Comparison of ENCODE assay signal across 8 cellular contexts in the genomic region with DNA sequence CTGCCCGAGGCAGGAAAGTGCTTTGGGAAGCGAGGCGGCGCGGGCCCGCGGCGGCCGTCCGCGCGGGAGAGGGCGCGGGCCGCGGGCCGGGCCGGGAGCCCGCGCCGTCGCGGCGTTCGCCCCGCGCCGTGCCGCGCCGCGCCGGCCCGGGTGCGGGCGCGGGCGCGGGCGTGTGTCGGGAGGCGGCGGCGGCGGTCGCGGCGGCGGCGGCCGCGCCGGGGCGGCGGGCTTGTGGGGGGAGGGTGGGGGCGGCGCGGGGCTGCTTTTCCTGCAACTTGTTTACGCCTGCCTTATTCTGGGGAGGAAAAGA.
DNase-seq lines count a peak whose midpoint lies in the region; ATAC-seq and TF ChIP-seq lines count a peak whose summit lies in the region.

No MANE protein-coding gene starts in this region.

- H3K27me3 Mint-ChIP-seq in central memory CD8-positive, alpha-beta T cell: no peaks in the 10 kb centered on the region

- no peaks in the 10 kb centered on the region for H3K9me3 Mint-ChIP-seq in central memory CD8-positive, alpha-beta T cell

- DNase-seq in AG10803 (ENCODE audit: low read depth) (no peak), NCI-H1417 (lab: John Stamatoyannopoulos, UW) (no peak)
- DNase-seq in central memory CD8-positive, alpha-beta T cell (ENCODE audit: low spot score in 2 of 2): no peak
- no peak for DNase-seq in stimulated activated CD4-positive, alpha-beta T cell treated with anti-CD3 and anti-CD28 coated beads, Interleukin-4, amount 100 ng/mL, for 24 hours
- no peak for DNase-seq in stimulated activated CD4-positive, alpha-beta T cell treated with anti-CD3 and anti-CD28 coated beads, Interleukin-1b, Interleukin-23, amount 100 ng/mL, for 48 hours

- H3K27me3 ChIP-seq in mucosa of stomach (ENCODE audit: control insufficient read depth, insufficient read depth, low read length): no peaks in the 10 kb centered on the region

- ATAC-seq in HG03571 (IDR thresholded peaks at IDR 0.05; ENCODE audit: unreplicated experiment): peak; percentile 8
- no peak for ATAC-seq in central memory CD8-positive, alpha-beta T cell (replicated peaks; ENCODE audit: extremely low read depth, poor library complexity, severe bottlenecking)
- no peak for ATAC-seq in HG02840 (IDR thresholded peaks at IDR 0.05; ENCODE audit: low FRiP score, unreplicated experiment)

- no peak for TF ChIP-seq CTCF in AG10803 (conservative IDR thresholded peaks at IDR 0.05; ENCODE audit: low read length)

- peak overlapping the region; percentile 99 for H3K27ac Mint-ChIP-seq in central memory CD8-positive, alpha-beta T cell (ENCODE audit: low read depth)

- H3K9me3 ChIP-seq in mucosa of stomach (ENCODE audit: control insufficient read depth, low read length): no peaks in the 10 kb centered on the region

- H3K36me3 ChIP-seq in mucosa of stomach (ENCODE audit: control insufficient read depth, insufficient read depth, low read length): no peaks in the 10 kb centered on the region

- H3K4me3 Mint-ChIP-seq in central memory CD8-positive, alpha-beta T cell: peak overlapping the region; percentile 100

- H3K4me3 ChIP-seq in AG10803 (ENCODE audit: low read length) (peak overlapping the region; percentile 82), mucosa of stomach (ENCODE audit: low read length) (no peak overlapping the region)

- peaks cover 17% of the 10 kb centered on the region for H3K4me1 Mint-ChIP-seq in central memory CD8-positive, alpha-beta T cell

- peaks cover 19% of the 10 kb centered on the region for H3K36me3 Mint-ChIP-seq in central memory CD8-positive, alpha-beta T cell (ENCODE audit: insufficient read depth)

- H3K9ac ChIP-seq in mucosa of stomach (ENCODE audit: low read length): peak overlapping the region; percentile 69

- H3K4me1 ChIP-seq in mucosa of stomach (ENCODE audit: control insufficient read depth, insufficient read depth, low read length): no peaks in the 10 kb centered on the region
